In the genomic region with DNA sequence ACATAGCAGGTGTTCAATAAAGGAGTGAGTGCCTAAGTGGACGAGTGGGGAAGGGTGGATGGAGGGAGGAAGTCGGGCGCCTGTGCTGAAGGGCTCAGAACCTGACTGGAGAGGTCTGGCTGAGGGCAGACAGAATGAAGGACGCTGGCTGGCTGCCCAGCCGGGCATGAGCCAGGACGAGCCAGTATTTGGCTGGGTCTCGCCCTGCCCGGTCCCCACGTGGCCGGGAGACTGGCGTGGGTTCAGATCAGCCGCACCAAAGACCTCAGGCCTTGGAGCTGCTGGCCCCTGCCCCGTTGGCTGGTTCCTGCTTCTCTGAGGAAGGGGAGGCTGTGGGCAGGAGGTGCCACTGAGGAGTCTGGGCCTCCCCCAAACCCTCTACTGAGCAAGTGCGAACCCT, we compare ENCODE assay signal across 3 cellular contexts.
TF ChIP-seq lines count a peak whose summit lies in the region.

No MANE protein-coding gene starts in this region.

TF ChIP-seq in SK-N-SH, 30 proteins besides CTCF, POLR2A, EP300 and RAD21 (continued from another document):
- TF ChIP-seq MXI1 (IDR thresholded peaks at IDR 0.05; ENCODE audit: low read depth, low read length), result no peak
- TF ChIP-seq MEF2A (IDR thresholded peaks at IDR 0.05; ENCODE audit: borderline replicate concordance, low read depth), result no peak
- no peak for TF ChIP-seq SIN3A (IDR thresholded peaks at IDR 0.05; ENCODE audit: borderline replicate concordance, low read depth, low read length)
- no peak for TF ChIP-seq GATA2 (CRISPR knock-in tag; IDR thresholded peaks at IDR 0.05)
- TF ChIP-seq RXRA (IDR thresholded peaks at IDR 0.05; ENCODE audit: borderline replicate concordance, low read depth), result no peak
- TF ChIP-seq, protein P1, sequence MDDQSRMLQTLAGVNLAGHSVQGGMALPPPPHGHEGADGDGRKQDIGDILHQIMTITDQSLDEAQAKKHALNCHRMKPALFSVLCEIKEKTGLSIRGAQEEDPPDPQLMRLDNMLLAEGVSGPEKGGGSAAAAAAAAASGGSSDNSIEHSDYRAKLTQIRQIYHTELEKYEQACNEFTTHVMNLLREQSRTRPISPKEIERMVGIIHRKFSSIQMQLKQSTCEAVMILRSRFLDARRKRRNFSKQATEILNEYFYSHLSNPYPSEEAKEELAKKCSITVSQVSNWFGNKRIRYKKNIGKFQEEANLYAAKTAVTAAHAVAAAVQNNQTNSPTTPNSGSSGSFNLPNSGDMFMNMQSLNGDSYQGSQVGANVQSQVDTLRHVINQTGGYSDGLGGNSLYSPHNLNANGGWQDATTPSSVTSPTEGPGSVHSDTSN (IDR thresholded peaks at IDR 0.05), result no peak
- no peak for TF ChIP-seq ELF1 (IDR thresholded peaks at IDR 0.05)

TF ChIP-seq in SK-N-SH treated with all-trans-retinoic acid at 6 μM for 48 hours, 23 proteins besides CTCF, POLR2A, EP300 and RAD21:
- TF ChIP-seq, protein P2, sequence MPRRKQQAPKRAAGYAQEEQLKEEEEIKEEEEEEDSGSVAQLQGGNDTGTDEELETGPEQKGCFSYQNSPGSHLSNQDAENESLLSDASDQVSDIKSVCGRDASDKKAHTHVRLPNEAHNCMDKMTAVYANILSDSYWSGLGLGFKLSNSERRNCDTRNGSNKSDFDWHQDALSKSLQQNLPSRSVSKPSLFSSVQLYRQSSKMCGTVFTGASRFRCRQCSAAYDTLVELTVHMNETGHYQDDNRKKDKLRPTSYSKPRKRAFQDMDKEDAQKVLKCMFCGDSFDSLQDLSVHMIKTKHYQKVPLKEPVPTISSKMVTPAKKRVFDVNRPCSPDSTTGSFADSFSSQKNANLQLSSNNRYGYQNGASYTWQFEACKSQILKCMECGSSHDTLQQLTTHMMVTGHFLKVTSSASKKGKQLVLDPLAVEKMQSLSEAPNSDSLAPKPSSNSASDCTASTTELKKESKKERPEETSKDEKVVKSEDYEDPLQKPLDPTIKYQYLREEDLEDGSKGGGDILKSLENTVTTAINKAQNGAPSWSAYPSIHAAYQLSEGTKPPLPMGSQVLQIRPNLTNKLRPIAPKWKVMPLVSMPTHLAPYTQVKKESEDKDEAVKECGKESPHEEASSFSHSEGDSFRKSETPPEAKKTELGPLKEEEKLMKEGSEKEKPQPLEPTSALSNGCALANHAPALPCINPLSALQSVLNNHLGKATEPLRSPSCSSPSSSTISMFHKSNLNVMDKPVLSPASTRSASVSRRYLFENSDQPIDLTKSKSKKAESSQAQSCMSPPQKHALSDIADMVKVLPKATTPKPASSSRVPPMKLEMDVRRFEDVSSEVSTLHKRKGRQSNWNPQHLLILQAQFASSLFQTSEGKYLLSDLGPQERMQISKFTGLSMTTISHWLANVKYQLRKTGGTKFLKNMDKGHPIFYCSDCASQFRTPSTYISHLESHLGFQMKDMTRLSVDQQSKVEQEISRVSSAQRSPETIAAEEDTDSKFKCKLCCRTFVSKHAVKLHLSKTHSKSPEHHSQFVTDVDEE (CRISPR knock-in tag; IDR thresholded peaks at IDR 0.05), result no peak
- TF ChIP-seq, protein P3, sequence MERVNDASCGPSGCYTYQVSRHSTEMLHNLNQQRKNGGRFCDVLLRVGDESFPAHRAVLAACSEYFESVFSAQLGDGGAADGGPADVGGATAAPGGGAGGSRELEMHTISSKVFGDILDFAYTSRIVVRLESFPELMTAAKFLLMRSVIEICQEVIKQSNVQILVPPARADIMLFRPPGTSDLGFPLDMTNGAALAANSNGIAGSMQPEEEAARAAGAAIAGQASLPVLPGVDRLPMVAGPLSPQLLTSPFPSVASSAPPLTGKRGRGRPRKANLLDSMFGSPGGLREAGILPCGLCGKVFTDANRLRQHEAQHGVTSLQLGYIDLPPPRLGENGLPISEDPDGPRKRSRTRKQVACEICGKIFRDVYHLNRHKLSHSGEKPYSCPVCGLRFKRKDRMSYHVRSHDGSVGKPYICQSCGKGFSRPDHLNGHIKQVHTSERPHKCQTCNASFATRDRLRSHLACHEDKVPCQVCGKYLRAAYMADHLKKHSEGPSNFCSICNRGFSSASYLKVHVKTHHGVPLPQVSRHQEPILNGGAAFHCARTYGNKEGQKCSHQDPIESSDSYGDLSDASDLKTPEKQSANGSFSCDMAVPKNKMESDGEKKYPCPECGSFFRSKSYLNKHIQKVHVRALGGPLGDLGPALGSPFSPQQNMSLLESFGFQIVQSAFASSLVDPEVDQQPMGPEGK (CRISPR knock-in tag; IDR thresholded peaks at IDR 0.05; ENCODE audit: borderline replicate concordance), result no peak
- TF ChIP-seq ZFP3 (CRISPR knock-in tag; IDR thresholded peaks at IDR 0.05), result no peak
- TF ChIP-seq ZNF8 (CRISPR knock-in tag; IDR thresholded peaks at IDR 0.05), result no peak
- no peak for TF ChIP-seq SNAI2 (CRISPR knock-in tag; IDR thresholded peaks at IDR 0.05)
- no peak for TF ChIP-seq ISL1 (CRISPR knock-in tag; IDR thresholded peaks at IDR 0.05)
- no peak for TF ChIP-seq TCF4 (CRISPR knock-in tag; IDR thresholded peaks at IDR 0.05; ENCODE audit: borderline replicate concordance)
- TF ChIP-seq ARNTL (CRISPR knock-in tag; IDR thresholded peaks at IDR 0.05; ENCODE audit: borderline replicate concordance, low read depth), result no peak
- TF ChIP-seq ZC3H10 (CRISPR knock-in tag; IDR thresholded peaks at IDR 0.05), result no peak
- no peak for TF ChIP-seq ZNF565 (CRISPR knock-in tag; conservative IDR thresholded peaks at IDR 0.05; ENCODE audit: low read depth)
- TF ChIP-seq ZNF70 (CRISPR knock-in tag; IDR thresholded peaks at IDR 0.05), result no peak
- TF ChIP-seq GLIS3 (CRISPR knock-in tag; IDR thresholded peaks at IDR 0.05), result no peak
- TF ChIP-seq RARB (CRISPR knock-in tag; IDR thresholded peaks at IDR 0.05), result no peak
- TF ChIP-seq, protein P4, sequence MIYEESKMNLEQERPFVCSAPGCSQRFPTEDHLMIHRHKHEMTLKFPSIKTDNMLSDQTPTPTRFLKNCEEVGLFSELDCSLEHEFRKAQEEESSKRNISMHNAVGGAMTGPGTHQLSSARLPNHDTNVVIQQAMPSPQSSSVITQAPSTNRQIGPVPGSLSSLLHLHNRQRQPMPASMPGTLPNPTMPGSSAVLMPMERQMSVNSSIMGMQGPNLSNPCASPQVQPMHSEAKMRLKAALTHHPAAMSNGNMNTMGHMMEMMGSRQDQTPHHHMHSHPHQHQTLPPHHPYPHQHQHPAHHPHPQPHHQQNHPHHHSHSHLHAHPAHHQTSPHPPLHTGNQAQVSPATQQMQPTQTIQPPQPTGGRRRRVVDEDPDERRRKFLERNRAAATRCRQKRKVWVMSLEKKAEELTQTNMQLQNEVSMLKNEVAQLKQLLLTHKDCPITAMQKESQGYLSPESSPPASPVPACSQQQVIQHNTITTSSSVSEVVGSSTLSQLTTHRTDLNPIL (CRISPR knock-in tag; IDR thresholded peaks at IDR 0.05; ENCODE audit: low read depth), result no peak
- no peak for TF ChIP-seq OSR1 (CRISPR knock-in tag; IDR thresholded peaks at IDR 0.05)
- no peak for TF ChIP-seq CSDC2 (CRISPR knock-in tag; IDR thresholded peaks at IDR 0.05)

TF ChIP-seq in H1, 55 proteins besides CTCF, POLR2A, EP300 and RAD21 (continued from another document):
- no peak for TF ChIP-seq GABPA (IDR thresholded peaks at IDR 0.05; ENCODE audit: borderline replicate concordance, insufficient read depth, low read length)
- TF ChIP-seq, protein P5, sequence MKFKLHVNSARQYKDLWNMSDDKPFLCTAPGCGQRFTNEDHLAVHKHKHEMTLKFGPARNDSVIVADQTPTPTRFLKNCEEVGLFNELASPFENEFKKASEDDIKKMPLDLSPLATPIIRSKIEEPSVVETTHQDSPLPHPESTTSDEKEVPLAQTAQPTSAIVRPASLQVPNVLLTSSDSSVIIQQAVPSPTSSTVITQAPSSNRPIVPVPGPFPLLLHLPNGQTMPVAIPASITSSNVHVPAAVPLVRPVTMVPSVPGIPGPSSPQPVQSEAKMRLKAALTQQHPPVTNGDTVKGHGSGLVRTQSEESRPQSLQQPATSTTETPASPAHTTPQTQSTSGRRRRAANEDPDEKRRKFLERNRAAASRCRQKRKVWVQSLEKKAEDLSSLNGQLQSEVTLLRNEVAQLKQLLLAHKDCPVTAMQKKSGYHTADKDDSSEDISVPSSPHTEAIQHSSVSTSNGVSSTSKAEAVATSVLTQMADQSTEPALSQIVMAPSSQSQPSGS (IDR thresholded peaks at IDR 0.05; ENCODE audit: low read length), result no peak
- no peak for TF ChIP-seq CHD2 (IDR thresholded peaks at IDR 0.05; ENCODE audit: low read length)
- TF ChIP-seq GTF2F1 (IDR thresholded peaks at IDR 0.05; ENCODE audit: borderline replicate concordance, low read depth, low read length), result no peak
- no peak for TF ChIP-seq CBX5 (IDR thresholded peaks at IDR 0.05; ENCODE audit: low read depth, low read length)
- no peak for TF ChIP-seq TBP (IDR thresholded peaks at IDR 0.05; ENCODE audit: low read depth, low read length)
- no peak for TF ChIP-seq CBX8 (IDR thresholded peaks at IDR 0.05; ENCODE audit: borderline replicate concordance, low read depth, low read length)
- no peak for TF ChIP-seq ZNF274 (IDR thresholded peaks at IDR 0.05; ENCODE audit: borderline replicate concordance, extremely low read depth, low read length)
- TF ChIP-seq, protein P6, sequence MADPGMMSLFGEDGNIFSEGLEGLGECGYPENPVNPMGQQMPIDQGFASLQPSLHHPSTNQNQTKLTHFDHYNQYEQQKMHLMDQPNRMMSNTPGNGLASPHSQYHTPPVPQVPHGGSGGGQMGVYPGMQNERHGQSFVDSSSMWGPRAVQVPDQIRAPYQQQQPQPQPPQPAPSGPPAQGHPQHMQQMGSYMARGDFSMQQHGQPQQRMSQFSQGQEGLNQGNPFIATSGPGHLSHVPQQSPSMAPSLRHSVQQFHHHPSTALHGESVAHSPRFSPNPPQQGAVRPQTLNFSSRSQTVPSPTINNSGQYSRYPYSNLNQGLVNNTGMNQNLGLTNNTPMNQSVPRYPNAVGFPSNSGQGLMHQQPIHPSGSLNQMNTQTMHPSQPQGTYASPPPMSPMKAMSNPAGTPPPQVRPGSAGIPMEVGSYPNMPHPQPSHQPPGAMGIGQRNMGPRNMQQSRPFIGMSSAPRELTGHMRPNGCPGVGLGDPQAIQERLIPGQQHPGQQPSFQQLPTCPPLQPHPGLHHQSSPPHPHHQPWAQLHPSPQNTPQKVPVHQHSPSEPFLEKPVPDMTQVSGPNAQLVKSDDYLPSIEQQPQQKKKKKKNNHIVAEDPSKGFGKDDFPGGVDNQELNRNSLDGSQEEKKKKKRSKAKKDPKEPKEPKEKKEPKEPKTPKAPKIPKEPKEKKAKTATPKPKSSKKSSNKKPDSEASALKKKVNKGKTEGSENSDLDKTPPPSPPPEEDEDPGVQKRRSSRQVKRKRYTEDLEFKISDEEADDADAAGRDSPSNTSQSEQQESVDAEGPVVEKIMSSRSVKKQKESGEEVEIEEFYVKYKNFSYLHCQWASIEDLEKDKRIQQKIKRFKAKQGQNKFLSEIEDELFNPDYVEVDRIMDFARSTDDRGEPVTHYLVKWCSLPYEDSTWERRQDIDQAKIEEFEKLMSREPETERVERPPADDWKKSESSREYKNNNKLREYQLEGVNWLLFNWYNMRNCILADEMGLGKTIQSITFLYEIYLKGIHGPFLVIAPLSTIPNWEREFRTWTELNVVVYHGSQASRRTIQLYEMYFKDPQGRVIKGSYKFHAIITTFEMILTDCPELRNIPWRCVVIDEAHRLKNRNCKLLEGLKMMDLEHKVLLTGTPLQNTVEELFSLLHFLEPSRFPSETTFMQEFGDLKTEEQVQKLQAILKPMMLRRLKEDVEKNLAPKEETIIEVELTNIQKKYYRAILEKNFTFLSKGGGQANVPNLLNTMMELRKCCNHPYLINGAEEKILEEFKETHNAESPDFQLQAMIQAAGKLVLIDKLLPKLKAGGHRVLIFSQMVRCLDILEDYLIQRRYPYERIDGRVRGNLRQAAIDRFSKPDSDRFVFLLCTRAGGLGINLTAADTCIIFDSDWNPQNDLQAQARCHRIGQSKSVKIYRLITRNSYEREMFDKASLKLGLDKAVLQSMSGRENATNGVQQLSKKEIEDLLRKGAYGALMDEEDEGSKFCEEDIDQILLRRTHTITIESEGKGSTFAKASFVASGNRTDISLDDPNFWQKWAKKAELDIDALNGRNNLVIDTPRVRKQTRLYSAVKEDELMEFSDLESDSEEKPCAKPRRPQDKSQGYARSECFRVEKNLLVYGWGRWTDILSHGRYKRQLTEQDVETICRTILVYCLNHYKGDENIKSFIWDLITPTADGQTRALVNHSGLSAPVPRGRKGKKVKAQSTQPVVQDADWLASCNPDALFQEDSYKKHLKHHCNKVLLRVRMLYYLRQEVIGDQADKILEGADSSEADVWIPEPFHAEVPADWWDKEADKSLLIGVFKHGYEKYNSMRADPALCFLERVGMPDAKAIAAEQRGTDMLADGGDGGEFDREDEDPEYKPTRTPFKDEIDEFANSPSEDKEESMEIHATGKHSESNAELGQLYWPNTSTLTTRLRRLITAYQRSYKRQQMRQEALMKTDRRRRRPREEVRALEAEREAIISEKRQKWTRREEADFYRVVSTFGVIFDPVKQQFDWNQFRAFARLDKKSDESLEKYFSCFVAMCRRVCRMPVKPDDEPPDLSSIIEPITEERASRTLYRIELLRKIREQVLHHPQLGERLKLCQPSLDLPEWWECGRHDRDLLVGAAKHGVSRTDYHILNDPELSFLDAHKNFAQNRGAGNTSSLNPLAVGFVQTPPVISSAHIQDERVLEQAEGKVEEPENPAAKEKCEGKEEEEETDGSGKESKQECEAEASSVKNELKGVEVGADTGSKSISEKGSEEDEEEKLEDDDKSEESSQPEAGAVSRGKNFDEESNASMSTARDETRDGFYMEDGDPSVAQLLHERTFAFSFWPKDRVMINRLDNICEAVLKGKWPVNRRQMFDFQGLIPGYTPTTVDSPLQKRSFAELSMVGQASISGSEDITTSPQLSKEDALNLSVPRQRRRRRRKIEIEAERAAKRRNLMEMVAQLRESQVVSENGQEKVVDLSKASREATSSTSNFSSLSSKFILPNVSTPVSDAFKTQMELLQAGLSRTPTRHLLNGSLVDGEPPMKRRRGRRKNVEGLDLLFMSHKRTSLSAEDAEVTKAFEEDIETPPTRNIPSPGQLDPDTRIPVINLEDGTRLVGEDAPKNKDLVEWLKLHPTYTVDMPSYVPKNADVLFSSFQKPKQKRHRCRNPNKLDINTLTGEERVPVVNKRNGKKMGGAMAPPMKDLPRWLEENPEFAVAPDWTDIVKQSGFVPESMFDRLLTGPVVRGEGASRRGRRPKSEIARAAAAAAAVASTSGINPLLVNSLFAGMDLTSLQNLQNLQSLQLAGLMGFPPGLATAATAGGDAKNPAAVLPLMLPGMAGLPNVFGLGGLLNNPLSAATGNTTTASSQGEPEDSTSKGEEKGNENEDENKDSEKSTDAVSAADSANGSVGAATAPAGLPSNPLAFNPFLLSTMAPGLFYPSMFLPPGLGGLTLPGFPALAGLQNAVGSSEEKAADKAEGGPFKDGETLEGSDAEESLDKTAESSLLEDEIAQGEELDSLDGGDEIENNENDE (IDR thresholded peaks at IDR 0.05; ENCODE audit: insufficient replicate concordance, low read length), result no peak
- TF ChIP-seq HDAC6 (IDR thresholded peaks at IDR 0.05; ENCODE audit: low read depth, low read length), result no peak
- no peak for TF ChIP-seq TEAD4 (IDR thresholded peaks at IDR 0.05; ENCODE audit: low read depth, low read length)
